In genomic region chr1:115098979-115099692, GRCh38 we compare ENCODE assay signal across 8 cellular contexts. TPM values are rescaled to one million over a fixed set of nuclear protein-coding genes. Genes with fewer than 3 reads are reported as not detected.
A peak's percentile ranks its signal among the peaks of the same experiment; 100 is the strongest.
DNase-seq lines count a peak whose midpoint lies in the region; ATAC-seq lines count a peak whose summit lies in the region.

No MANE protein-coding gene starts in this region.

- H3K27ac ChIP-seq in BLaER1 treated with 17β-estradiol and CSF1 and Interleukin-3, amounts not matched to agents 10 nM and 100 nM, result peak overlapping the region; percentile 34 to 80 (median 74); a peak in 21 of 22 replicates

- peak overlapping the region; percentile 46 to 68 (median 59) for H3K4me3 ChIP-seq in BLaER1 treated with 17β-estradiol and CSF1 and Interleukin-3, amounts not matched to agents 10 nM and 100 nM

- H3K36me3 Mint-ChIP-seq in activated naive CD4-positive, alpha-beta T cell treated with anti-CD3 and anti-CD28 coated beads, Interleukin-2, amount 50 U/mL, for 24 hours, result no peaks in the 10 kb centered on the region
- no peaks in the 10 kb centered on the region for H3K36me3 Mint-ChIP-seq in immature natural killer cell

- peak overlapping the region; percentile 96 for H3K4me3 Mint-ChIP-seq in activated naive CD4-positive, alpha-beta T cell treated with anti-CD3 and anti-CD28 coated beads, Interleukin-2, amount 50 U/mL, for 24 hours
- peak overlapping the region; percentile 89 to 98 (median 93) for H3K4me3 Mint-ChIP-seq in immature natural killer cell

- no peaks in the 10 kb centered on the region for H3K9me3 Mint-ChIP-seq in activated naive CD4-positive, alpha-beta T cell treated with anti-CD3 and anti-CD28 coated beads, Interleukin-2, amount 50 U/mL, for 24 hours
- H3K9me3 Mint-ChIP-seq in immature natural killer cell, result no peaks in the 10 kb centered on the region

- no peaks in the 10 kb centered on the region for H3K27me3 Mint-ChIP-seq in activated naive CD4-positive, alpha-beta T cell treated with anti-CD3 and anti-CD28 coated beads, Interleukin-2, amount 50 U/mL, for 24 hours
- peaks cover 1 to 9% (median 4%) of the 10 kb centered on the region in 3 donors for H3K27me3 Mint-ChIP-seq in immature natural killer cell (ENCODE audit: low read depth in 3 of 3)

- H3K27me3 ChIP-seq in BLaER1 treated with 17β-estradiol and CSF1 and Interleukin-3, amounts not matched to agents 10 nM and 100 nM, result no peaks in the 10 kb centered on the region

- peak overlapping the region; percentile 95 for H3K27ac Mint-ChIP-seq in activated naive CD4-positive, alpha-beta T cell treated with anti-CD3 and anti-CD28 coated beads, Interleukin-2, amount 50 U/mL, for 24 hours
- H3K27ac Mint-ChIP-seq in immature natural killer cell, result peak overlapping the region; percentile 99 to 100 (median 99)

- peak; percentile 68 for DNase-seq in SIG-M5 (lab: John Stamatoyannopoulos, UW)
- DNase-seq in immature natural killer cell, result peak; percentile 81 to 87 (median 85)
- DNase-seq in stimulated activated CD4-positive, alpha-beta T cell treated with anti-CD3 and anti-CD28 coated beads, Interleukin-4, amount 100 ng/mL, for 24 hours, result peak; percentile 58
- no peak for DNase-seq in OCI-M2 (lab: John Stamatoyannopoulos, UW; ENCODE audit: unreplicated experiment)

- H3K9me3 ChIP-seq in BLaER1 treated with 17β-estradiol and CSF1 and Interleukin-3, amounts not matched to agents 10 nM and 100 nM (replicated peaks in 1 of 11), result no peaks in the 10 kb centered on the region

- ATAC-seq in GM19438 (IDR thresholded peaks at IDR 0.05; ENCODE audit: low read depth, unreplicated experiment), result peak; percentile 92
- peak; percentile 70 for ATAC-seq in HG03469 (IDR thresholded peaks at IDR 0.05; ENCODE audit: unreplicated experiment)

- H4K20me1 ChIP-seq in BLaER1 treated with 17β-estradiol and CSF1 and Interleukin-3, amounts not matched to agents 10 nM and 100 nM, result no peaks in the 10 kb centered on the region

- H3K4me1 Mint-ChIP-seq in activated naive CD4-positive, alpha-beta T cell treated with anti-CD3 and anti-CD28 coated beads, Interleukin-2, amount 50 U/mL, for 24 hours, result peaks cover 50% of the 10 kb centered on the region
- H3K4me1 Mint-ChIP-seq in immature natural killer cell, result peaks cover 32 to 36% of the 10 kb centered on the region in 2 donors

- peak overlapping the region; percentile 64 to 79 (median 72) for H3K9ac ChIP-seq in BLaER1 treated with 17β-estradiol and CSF1 and Interleukin-3, amounts not matched to agents 10 nM and 100 nM

- no peaks in the 10 kb centered on the region for H3K36me3 ChIP-seq in BLaER1 treated with 17β-estradiol and CSF1 and Interleukin-3, amounts not matched to agents 10 nM and 100 nM

- peaks cover 16 to 42% (median 23%) of the 10 kb centered on the region in 10 experiments; a peak in 19 of 20 replicates for H3K4me1 ChIP-seq in BLaER1 treated with 17β-estradiol and CSF1 and Interleukin-3, amounts not matched to agents 10 nM and 100 nM

- peak overlapping the region; percentile 70 to 86 (median 79) for H3K4me2 ChIP-seq in BLaER1 treated with 17β-estradiol and CSF1 and Interleukin-3, amounts not matched to agents 10 nM and 100 nM

RNA-seq across cellular contexts. Expression of gene TSPAN2, which starts 9.8 kb away (rescaled TPM):
- 10 to 100 TPM; 50.1 to 80.1 (median 76.2) TPM for polyA plus RNA-seq in immature natural killer cell
